24 cellular contexts compared by ENCODE assay signal in genomic region chr10:112613620-112614019, GRCh38.
DNase-seq lines count a peak whose midpoint lies in the region; FAIRE-seq and TF ChIP-seq lines count a peak whose summit lies in the region.
"Had no signal": no experiment of that assay in that cellular context is flagged by ENCODE, and none has a peak within 500 bp of the region (broad histone marks: within the 10 kb centered on the region; RNA-seq: fewer than 3 reads in every experiment).

No MANE protein-coding gene starts in this region.

- 93 to 97% methylated on average over 7 of the region's 7 CpGs for WGBS in thyroid gland, 2 donors

- H3K27me3 ChIP-seq in BE2C (no peaks in the 10 kb centered on the region), cardiac muscle cell (no peaks in the 10 kb centered on the region), thyroid gland (no peaks in the 10 kb centered on the region)

- TF ChIP-seq POLR2A in thyroid gland (IDR thresholded peaks at IDR 0.05) = no peak

- H3K27ac ChIP-seq in cardiac muscle cell (peak overlapping the region; percentile 24), thyroid gland (no peak overlapping the region)
- H3K27ac ChIP-seq: 22Rv1, RWPE1 had no signal

- intact Hi-C loops in thyroid gland (cut with DNase I) = no loop called here

- H3K9me3 ChIP-seq in BE2C (no peaks in the 10 kb centered on the region), cardiac muscle cell (ENCODE audit: low read depth) (no peaks in the 10 kb centered on the region), thyroid gland (no peaks in the 10 kb centered on the region)

- no peak for TF ChIP-seq CTCF in BE2C (IDR thresholded peaks at IDR 0.05; ENCODE audit: low read depth, low read length)
- TF ChIP-seq CTCF in cardiac muscle cell (IDR thresholded peaks at IDR 0.05; ENCODE audit: low read depth, low read length) = no peak
- no peak for TF ChIP-seq CTCF in thyroid gland (IDR thresholded peaks at IDR 0.05)

- H3K36me3 ChIP-seq in BE2C (no peaks in the 10 kb centered on the region), cardiac muscle cell (no peaks in the 10 kb centered on the region), thyroid gland (no peaks in the 10 kb centered on the region)

- DNase-seq in DMS53 (lab: John Stamatoyannopoulos, UW) (peak; percentile 13), DMS53 treated with DMSO at 0.1 percent for 48 hours (lab: John Stamatoyannopoulos, UW; ENCODE audit: unreplicated experiment) (no peak), BE2C (peak; percentile 74), cardiac muscle cell (ENCODE audit: low read depth in 1 of 2, low spot score in 1 of 2) (peak in 1 of 2 donors; percentile 64), NCI-H146 (lab: John Stamatoyannopoulos, UW) (no peak), thyroid gland (no peak)
- no peak for DNase-seq in stimulated activated naive CD4-positive, alpha-beta T cell treated with Interleukin-2 at 50 U/mL for 16 hours (lab: John Stamatoyannopoulos, UW)
- DNase-seq: Calu3, H7, HFFc6, Kasumi-1, NCI-H1092 treated with DMSO at 0.1 percent for 48 hours, NCI-H1436, NCI-H1930, NCI-H2107, NCI-H446 treated with DMSO at 0.1 percent for 48 hours, NCI-H69, SIG-M5 had no signal

- peak; percentile 90 for FAIRE-seq in islet of Langerhans (lab: Jason Lieb, UNC)
- FAIRE-seq: GM18507, HTR-8/SVneo, K562 had no signal

- peaks cover 6% of the 10 kb centered on the region for H3K4me1 ChIP-seq in BE2C
- H3K4me1 ChIP-seq in cardiac muscle cell (ENCODE audit: low read depth) = peaks cover 12% of the 10 kb centered on the region
- no peaks in the 10 kb centered on the region for H3K4me1 ChIP-seq in thyroid gland

- no peak overlapping the region for H3K4me3 ChIP-seq in BE2C (ENCODE audit: low read depth, low read length)
- H3K4me3 ChIP-seq in cardiac muscle cell = no peak overlapping the region
- H3K4me3 ChIP-seq in thyroid gland (replicated peaks in 1 of 3) = no peak overlapping the region
- H3K4me3 ChIP-seq: K562 had no signal

Comparison
In these comparisons a context has a peak if more than half of its experiments do, and no peak if none do; other contexts are left out.
1. DNase-seq: peak in DMS53 (single experiment) and BE2C (single experiment); none in DMS53 treated with DMSO at 0.1 percent for 48 hours (single experiment), NCI-H146 (single experiment), thyroid gland (0 of 2) and stimulated activated naive CD4-positive, alpha-beta T cell treated with Interleukin-2 at 50 U/mL for 16 hours (single experiment).